11 cellular contexts compared by ENCODE assay signal in genomic region chr16:72072514-72073342, GRCh38. TPM values are rescaled to one million over a fixed set of nuclear protein-coding genes. Genes with fewer than 3 reads are reported as not detected.
DNase-seq lines count a peak whose midpoint lies in the region; ATAC-seq, FAIRE-seq and TF ChIP-seq lines count a peak whose summit lies in the region.
"Had no signal": no experiment of that assay in that cellular context is flagged by ENCODE, and none has a peak within 500 bp of the region (broad histone marks: within the 10 kb centered on the region; RNA-seq: fewer than 3 reads in every experiment).

No MANE protein-coding gene starts in this region.

- no peak for TF ChIP-seq RAD21 in K562 (CRISPR knock-in tag; conservative IDR thresholded peaks at IDR 0.05 in 1 of 2, IDR thresholded peaks at IDR 0.05 in 1 of 2)

- H3K4me1 ChIP-seq in K562 (replicated peaks in 1 of 2; ENCODE audit: control insufficient read depth in 2 of 2, insufficient read depth in 2 of 2, low read length in 2 of 2) (peaks cover 0 to 11% of the 10 kb centered on the region in 2 experiments; a peak in 2 of 5 replicates), tibial nerve (peaks cover 0 to 52% (median 15%) of the 10 kb centered on the region in 4 donors)

- peak overlapping the region in 1 of 2 experiments; percentile 60; a peak in 2 of 4 replicates for H3K9ac ChIP-seq in K562 (ENCODE audit: insufficient read depth in 1 of 2, low read depth in 2 of 2, low read length in 2 of 2)

- CTCF ChIA-PET in K562 (lab: Yijun Ruan, JAX; ENCODE audit: low intra/inter-chr PET ratio), result no interaction called here

- POLR2A ChIA-PET in K562 (lab: Yijun Ruan, JAX), result interaction anchor here (0.7 to 1.8 kb wide), 6 partner anchors 11 to 37 kb away, joined by 3 to 13 read pairs (median 4); partner anchors contain the start of genes DHX38 and TXNL4B

- H3K4me3 ChIP-seq in K562 (no peak overlapping the region), tibial nerve (peak overlapping the region in 1 of 4 donors; percentile 17)

- intact Hi-C loops in K562 (cut with micrococcal nuclease), result no loop called here

- H4K20me1 ChIP-seq in K562 (replicated peaks; ENCODE audit: control insufficient read depth, insufficient read depth, low read length), result no peaks in the 10 kb centered on the region

- H3K9me3 ChIP-seq in K562 (replicated peaks; ENCODE audit: control insufficient read depth, insufficient read depth, low read depth, low read length), result peaks cover 12% of the 10 kb centered on the region
- no peaks in the 10 kb centered on the region for H3K9me3 ChIP-seq in tibial nerve

- DNase-seq in K562 (ENCODE audit: extremely low read depth in 1 of 4, low spot score in 3 of 4) (peak; percentile 42 to 80 (median 54)), globus pallidus (ENCODE audit: low spot score) (peak; percentile 56), midbrain (lab: John Stamatoyannopoulos, UW) (peak; percentile 56), tibial nerve (ENCODE audit: low spot score in 2 of 2) (no peak), T-helper 9 cell (no peak), AG20443 (ENCODE audit: low spot score) (no peak)
- DNase-seq: CD8-positive, alpha-beta T cell; SHP77 had no signal

- TF ChIP-seq EP300 in K562 (IDR thresholded peaks at IDR 0.05; ENCODE audit: low read length) (peak; percentile 66), tibial nerve (IDR thresholded peaks at IDR 0.05) (no peak)

- in situ Hi-C loops in K562 (cut with MboI), result no loop called here

- FAIRE-seq in K562 (lab: Jason Lieb, UNC), result peak; percentile 88

- peak overlapping the region; percentile 82 for H2AFZ ChIP-seq in K562 (ENCODE audit: low read depth, low read length)

- TF ChIP-seq POLR2A in K562 (conservative IDR thresholded peaks at IDR 0.05), result no peak
- no peak for TF ChIP-seq POLR2A in tibial nerve (IDR thresholded peaks at IDR 0.05)

- TF ChIP-seq CTCF in K562 (IDR thresholded peaks at IDR 0.05 in 2 of 3, conservative IDR thresholded peaks at IDR 0.05 in 1 of 3; ENCODE audit: insufficient read depth in 2 of 3, low read depth in 1 of 3, low read length in 3 of 3), result no peak
- no peak for TF ChIP-seq CTCF in tibial nerve (IDR thresholded peaks at IDR 0.05)

- WGBS in K562 (ENCODE audit: insufficient coverage, low coverage, missing lambda C conversion rate), result 11% methylated on average over 12 of the region's 12 CpGs
- 27 to 29% methylated on average over 12 of the region's 12 CpGs for WGBS in tibial nerve, 2 donors

- H3K79me2 ChIP-seq in K562 (ENCODE audit: control insufficient read depth, insufficient read depth, low read length), result no peaks in the 10 kb centered on the region

- ATAC-seq in K562, result peak; percentile 82
- no peak for ATAC-seq in GM18502 (IDR thresholded peaks at IDR 0.05; ENCODE audit: poor library complexity, unreplicated experiment)
- ATAC-seq: CD8-positive, alpha-beta T cell; stimulated activated effector memory CD8-positive, alpha-beta T cell treated with anti-CD3 and anti-CD28 coated beads, Interleukin-12 subunit alpha, Interleukin-12 subunit beta, amount 100 ng/mL, for 72 hours had no signal

- H3K27me3 ChIP-seq in K562 (ENCODE audit: control insufficient read depth in 2 of 2, insufficient read depth in 2 of 2, low read length in 2 of 2) (no peaks in the 10 kb centered on the region), tibial nerve (no peaks in the 10 kb centered on the region)

- no peaks in the 10 kb centered on the region for H3K9me1 ChIP-seq in K562 (ENCODE audit: control insufficient read depth, insufficient read depth, low read length)

- H3K36me3 ChIP-seq in K562 (ENCODE audit: control insufficient read depth, insufficient read depth, low read length) (no peaks in the 10 kb centered on the region), tibial nerve (peaks cover 0 to 2% (median 0%) of the 10 kb centered on the region in 3 donors)

- BruUV-seq in K562 (replicated peaks; lab: Mats Ljungman, UMichigan), result TSS peak; percentile 46

- H3K4me2 ChIP-seq in K562 (ENCODE audit: insufficient read depth, low read length), result peak overlapping the region; percentile 56

- H3K27ac ChIP-seq in K562 (ENCODE audit: extremely low read depth, low read depth, low read length), result peak overlapping the region; percentile 74
- peak overlapping the region; percentile 61 to 87 (median 72) for H3K27ac ChIP-seq in tibial nerve
- H3K27ac ChIP-seq: epithelial cell of prostate had no signal

RNA-seq across cellular contexts. Expression of gene HPR, which starts 9.7 kb away (rescaled TPM):
- total RNA-seq in K562 (2011; cell fraction: chromatin; rRNA removed; ENCODE audit: low replicate concordance), result not detected in 2 replicates
- not detected in 2 replicates for total RNA-seq in K562 (2011; cell fraction: nucleolus; rRNA removed)
- total RNA-seq in K562 (2011; cell fraction: nucleoplasm; rRNA removed), result not detected in 2 replicates
- total RNA-seq in K562 (2014; rRNA removed), result not detected in 2 replicates
- not detected in 2 replicates for total RNA-seq in K562 (2014; rRNA removed; fragmentation: Illumina TruSeq; extraction: Trizol)
- total RNA-seq in K562 (2015; rRNA removed; fragmentation: Illumina TruSeq; extraction: Trizol), result not detected in 2 replicates
- not detected in 2 replicates for total RNA-seq in K562 (2021)
- not detected in 2 replicates for polyA plus RNA-seq in K562 (2011; rRNA removed)
- polyA plus RNA-seq in K562 (2011; cell fraction: cytosol; rRNA removed), result 0.25 TPM in 1 of 2 replicates, not detected in the other
- not detected in 2 replicates for polyA plus RNA-seq in K562 (2011; cell fraction: nucleus; rRNA removed)
- not detected in 2 replicates for polyA plus RNA-seq in K562 (2012)
- not detected in 2 replicates for polyA plus RNA-seq in K562 (2014; fragmentation: Illumina TruSeq; extraction: Trizol)
- under 1 TPM in 1 of 2 experiments, not detected in 1; 0.07 TPM for polyA plus RNA-seq in K562 (2014; fragmentation: Nextera tagmentation; extraction: Ambion mirVana)
- not detected in 2 replicates for polyA plus RNA-seq in K562 (2014; rRNA removed)
- polyA minus RNA-seq in K562 (2011; rRNA and poly(A)+ RNA removed), result not detected in 2 replicates
- polyA minus RNA-seq in K562 (2011; cell fraction: cytosol; rRNA and poly(A)+ RNA removed), result not detected in 2 replicates
- not detected in 2 replicates for polyA minus RNA-seq in K562 (2011; cell fraction: nucleus; rRNA and poly(A)+ RNA removed)
- 1 to 10 TPM; 1.2 to 6.3 (median 5.1) TPM for total RNA-seq in tibial nerve
- total RNA-seq: CD8-positive, alpha-beta T cell had no signal

RNA-seq across cellular contexts. Expression of gene HP, which starts 18.4 kb away (rescaled TPM):
- not detected in 2 replicates for total RNA-seq in K562 (2011; cell fraction: chromatin; rRNA removed; ENCODE audit: low replicate concordance)
- total RNA-seq in K562 (2011; cell fraction: nucleolus; rRNA removed), result not detected in 2 replicates
- total RNA-seq in K562 (2011; cell fraction: nucleoplasm; rRNA removed), result not detected in 2 replicates
- total RNA-seq in K562 (2014; rRNA removed) (not detected in 2 replicates), K562 (2014; rRNA removed; fragmentation: Illumina TruSeq; extraction: Trizol) (not detected in 2 replicates), K562 (2015; rRNA removed; fragmentation: Illumina TruSeq; extraction: Trizol) (not detected in 2 replicates), K562 (2021) (8.0 and 8.7 TPM in 2 replicates), tibial nerve (10 to 100 TPM in 3 of 4 donors, 1 to 10 TPM in 1; 1.5 to 32.4 (median 27.5) TPM)
- polyA plus RNA-seq in K562 (2011; rRNA removed) (not detected in 2 replicates), K562 (2014; fragmentation: Illumina TruSeq; extraction: Trizol) (not detected in 2 replicates), K562 (2014; fragmentation: Nextera tagmentation; extraction: Ambion mirVana) (under 1 TPM in 1 of 2 experiments, not detected in 1; 0.04 TPM), K562 (2014; rRNA removed) (not detected in 2 replicates)
- polyA plus RNA-seq in K562 (2011; cell fraction: cytosol; rRNA removed), result not detected in 2 replicates
- 0.13 TPM in 1 of 2 replicates, not detected in the other for polyA plus RNA-seq in K562 (2011; cell fraction: nucleus; rRNA removed)
- polyA plus RNA-seq in K562 (2012), result 0.03 TPM in 1 of 2 replicates, not detected in the other
- not detected in 2 replicates for polyA minus RNA-seq in K562 (2011; rRNA and poly(A)+ RNA removed)
- 6.0 TPM in 1 of 2 replicates, not detected in the other for polyA minus RNA-seq in K562 (2011; cell fraction: cytosol; rRNA and poly(A)+ RNA removed)
- not detected in 2 replicates for polyA minus RNA-seq in K562 (2011; cell fraction: nucleus; rRNA and poly(A)+ RNA removed)
- total RNA-seq: CD8-positive, alpha-beta T cell had no signal

RNA-seq across cellular contexts. Expression of gene TXNL4B, which starts 20.7 kb away (rescaled TPM):
- 23.5 and 42.9 TPM in 2 replicates for total RNA-seq in K562 (2011; cell fraction: chromatin; rRNA removed; ENCODE audit: low replicate concordance)
- total RNA-seq in K562 (2011; cell fraction: nucleolus; rRNA removed), result 14.0 and 14.7 TPM in 2 replicates
- total RNA-seq in K562 (2011; cell fraction: nucleoplasm; rRNA removed), result 18.0 and 21.7 TPM in 2 replicates
- total RNA-seq in K562 (2014; rRNA removed) (11.9 and 14.6 TPM in 2 replicates), K562 (2014; rRNA removed; fragmentation: Illumina TruSeq; extraction: Trizol) (22.9 and 24.0 TPM in 2 replicates), K562 (2015; rRNA removed; fragmentation: Illumina TruSeq; extraction: Trizol) (14.4 and 15.9 TPM in 2 replicates), K562 (2021) (19.9 and 21.5 TPM in 2 replicates), tibial nerve (10 to 100 TPM; 13.1 to 20.5 (median 15.5) TPM)
- polyA plus RNA-seq in K562 (2011; rRNA removed) (25.7 and 38.0 TPM in 2 replicates), K562 (2014; fragmentation: Illumina TruSeq; extraction: Trizol) (20.0 and 23.3 TPM in 2 replicates), K562 (2014; fragmentation: Nextera tagmentation; extraction: Ambion mirVana) (10 to 100 TPM; 22.3 to 26.9 TPM), K562 (2014; rRNA removed) (19.9 and 21.9 TPM in 2 replicates)
- polyA plus RNA-seq in K562 (2011; cell fraction: cytosol; rRNA removed), result 15.0 and 22.2 TPM in 2 replicates
- polyA plus RNA-seq in K562 (2011; cell fraction: nucleus; rRNA removed), result 11.2 and 12.1 TPM in 2 replicates
- 12.0 and 15.4 TPM in 2 replicates for polyA plus RNA-seq in K562 (2012)
- 20.4 and 23.6 TPM in 2 replicates for polyA minus RNA-seq in K562 (2011; rRNA and poly(A)+ RNA removed)
- polyA minus RNA-seq in K562 (2011; cell fraction: cytosol; rRNA and poly(A)+ RNA removed), result 8.6 and 12.0 TPM in 2 replicates
- 8.8 and 17.0 TPM in 2 replicates for polyA minus RNA-seq in K562 (2011; cell fraction: nucleus; rRNA and poly(A)+ RNA removed)

RNA-seq across cellular contexts. Expression of gene DHX38, which starts 20.9 kb away (rescaled TPM):
- total RNA-seq in K562 (2011; cell fraction: chromatin; rRNA removed; ENCODE audit: low replicate concordance), result 206 and 282 TPM in 2 replicates
- 127 and 144 TPM in 2 replicates for total RNA-seq in K562 (2011; cell fraction: nucleolus; rRNA removed)
- total RNA-seq in K562 (2011; cell fraction: nucleoplasm; rRNA removed), result 116 and 134 TPM in 2 replicates
- total RNA-seq in K562 (2014; rRNA removed) (60.2 and 63.7 TPM in 2 replicates), K562 (2014; rRNA removed; fragmentation: Illumina TruSeq; extraction: Trizol) (30.1 and 32.8 TPM in 2 replicates), K562 (2015; rRNA removed; fragmentation: Illumina TruSeq; extraction: Trizol) (39.6 and 43.5 TPM in 2 replicates), K562 (2021) (54.8 and 76.8 TPM in 2 replicates), tibial nerve (100 to 1,000 TPM in 1 of 4 donors, 10 to 100 TPM in 3; 74.1 to 111 (median 81.0) TPM)
- polyA plus RNA-seq in K562 (2011; rRNA removed) (31.2 and 45.2 TPM in 2 replicates), K562 (2014; fragmentation: Illumina TruSeq; extraction: Trizol) (40.8 and 45.3 TPM in 2 replicates), K562 (2014; fragmentation: Nextera tagmentation; extraction: Ambion mirVana) (1 to 10 TPM; 2.8 to 4.6 TPM), K562 (2014; rRNA removed) (43.3 and 60.5 TPM in 2 replicates)
- polyA plus RNA-seq in K562 (2011; cell fraction: cytosol; rRNA removed), result 38.9 and 39.4 TPM in 2 replicates
- 221 and 229 TPM in 2 replicates for polyA plus RNA-seq in K562 (2011; cell fraction: nucleus; rRNA removed)
- polyA plus RNA-seq in K562 (2012), result 53.2 and 74.0 TPM in 2 replicates
- polyA minus RNA-seq in K562 (2011; rRNA and poly(A)+ RNA removed), result 66.8 and 81.1 TPM in 2 replicates
- polyA minus RNA-seq in K562 (2011; cell fraction: cytosol; rRNA and poly(A)+ RNA removed), result 46.6 and 58.3 TPM in 2 replicates
- 57.4 and 69.6 TPM in 2 replicates for polyA minus RNA-seq in K562 (2011; cell fraction: nucleus; rRNA and poly(A)+ RNA removed)

Comparison
In these comparisons a context has a peak if more than half of its experiments do, and no peak if none do; other contexts are left out.
1. DNase-seq: peak in K562 (4 of 4), globus pallidus (single experiment) and midbrain (single experiment); none in tibial nerve (0 of 2), T-helper 9 cell (single experiment) and AG20443 (single experiment).